27 cellular contexts compared by ENCODE assay signal in genomic region chr2:2935445-2936149, GRCh38.
DNase-seq lines count a peak whose midpoint lies in the region; ATAC-seq, FAIRE-seq and TF ChIP-seq lines count a peak whose summit lies in the region.
"Had no signal": no experiment of that assay in that cellular context is flagged by ENCODE, and none has a peak within 500 bp of the region (broad histone marks: within the 10 kb centered on the region; RNA-seq: fewer than 3 reads in every experiment).

No MANE protein-coding gene starts in this region.

- no peaks in the 10 kb centered on the region for H3K79me2 ChIP-seq in K562 (ENCODE audit: control insufficient read depth, insufficient read depth, low read length)

- H3K9ac ChIP-seq in K562 (ENCODE audit: insufficient read depth in 1 of 2, low read depth in 2 of 2, low read length in 2 of 2) (no peak overlapping the region), kidney (ENCODE audit: low read length in 2 of 2) (no peak overlapping the region)
- H3K9ac ChIP-seq: BLaER1 had no signal

- no peak overlapping the region for H3K4me2 ChIP-seq in K562 (ENCODE audit: insufficient read depth, low read length)
- H3K4me2 ChIP-seq: BLaER1 had no signal

- CTCF ChIA-PET in GM10248 (lab: Yijun Ruan, JAX) = no interaction called here
- CTCF ChIA-PET in K562 (lab: Yijun Ruan, JAX; ENCODE audit: low intra/inter-chr PET ratio) = no interaction called here

- H3K27ac ChIP-seq in K562 (ENCODE audit: extremely low read depth, low read depth, low read length) (no peak overlapping the region), esophagus muscularis mucosa (replicated peaks in 1 of 4) (no peak overlapping the region), kidney (ENCODE audit: low read depth in 2 of 2, low read length in 2 of 2) (no peak overlapping the region), dorsolateral prefrontal cortex (no peak overlapping the region)
- H3K27ac ChIP-seq: BLaER1 had no signal

- peaks cover 3% of the 10 kb centered on the region for H3K9me1 ChIP-seq in K562 (ENCODE audit: control insufficient read depth, insufficient read depth, low read length)

- in situ Hi-C loops in K562 (cut with MboI) = no loop called here

- TF ChIP-seq RAD21 in K562 (CRISPR knock-in tag; conservative IDR thresholded peaks at IDR 0.05 in 1 of 2, IDR thresholded peaks at IDR 0.05 in 1 of 2) = no peak

- H2AFZ ChIP-seq in K562 (ENCODE audit: low read depth, low read length) = no peak overlapping the region

- H3K4me3 ChIP-seq in K562 (no peak overlapping the region), esophagus muscularis mucosa (no peak overlapping the region), kidney (ENCODE audit: low read length in 2 of 2) (no peak overlapping the region), dorsolateral prefrontal cortex (no peak overlapping the region)
- H3K4me3 ChIP-seq: BLaER1, GM12878 had no signal

- WGBS in K562 (ENCODE audit: insufficient coverage, low coverage, missing lambda C conversion rate) = 1% methylated on average over 26 of the region's 26 CpGs
- 88% methylated on average over 24 of the region's 26 CpGs for WGBS in esophagus muscularis mucosa

- POLR2A ChIA-PET in GM10248 (lab: Yijun Ruan, JAX) = no interaction called here
- POLR2A ChIA-PET in K562 (lab: Yijun Ruan, JAX) = no interaction called here

- no TSS peak for BruUV-seq in K562 (replicated peaks; lab: Mats Ljungman, UMichigan)

- TF ChIP-seq CTCF in GM10248 (IDR thresholded peaks at IDR 0.05; ENCODE audit: control extremely low read depth, extremely low read depth, low read depth, missing control alignments) (no peak), K562 (IDR thresholded peaks at IDR 0.05 in 2 of 3, conservative IDR thresholded peaks at IDR 0.05 in 1 of 3; ENCODE audit: insufficient read depth in 2 of 3, low read depth in 1 of 3, low read length in 3 of 3) (no peak), esophagus muscularis mucosa (IDR thresholded peaks at IDR 0.05) (no peak), kidney (IDR thresholded peaks at IDR 0.05; ENCODE audit: borderline replicate concordance, extremely low read depth, insufficient read depth) (no peak), dorsolateral prefrontal cortex (IDR thresholded peaks at IDR 0.05 in 54 of 56, conservative IDR thresholded peaks at IDR 0.05 in 2 of 56; ENCODE audit: low read depth in 1 of 56, partially characterized antibody in 56 of 56) (no peak)

- FAIRE-seq in K562 (lab: Jason Lieb, UNC) (no peak), kidney (lab: Jason Lieb, UNC) (no peak)
- FAIRE-seq: A204.1, G401.6, GM12878, GM12892, GM18507 had no signal

- peaks cover 3% of the 10 kb centered on the region; the same call in 1 of the 2 replicates for H4K20me1 ChIP-seq in K562 (replicated peaks; ENCODE audit: control insufficient read depth, insufficient read depth, low read length)
- H4K20me1 ChIP-seq: BLaER1 had no signal

- intact Hi-C loops in K562 (cut with micrococcal nuclease) = no loop called here
- intact Hi-C loops in esophagus muscularis mucosa (cut with DNase I) = no loop called here
- intact Hi-C loops in kidney (cut with DNase I) = no loop called here
- intact Hi-C loops in dorsolateral prefrontal cortex (cut with DNase I) = no loop called here

- peaks cover 7 to 75% of the 10 kb centered on the region in 2 experiments; a peak in 4 of 5 replicates for H3K27me3 ChIP-seq in K562 (ENCODE audit: control insufficient read depth in 2 of 2, insufficient read depth in 2 of 2, low read length in 2 of 2)
- peaks cover 0 to 30% (median 0%) of the 10 kb centered on the region in 4 donors for H3K27me3 ChIP-seq in esophagus muscularis mucosa
- no peaks in the 10 kb centered on the region for H3K27me3 ChIP-seq in dorsolateral prefrontal cortex
- H3K27me3 ChIP-seq: BE2C, BLaER1 had no signal

- H3K4me1 ChIP-seq in K562 (replicated peaks in 1 of 2; ENCODE audit: control insufficient read depth in 2 of 2, insufficient read depth in 2 of 2, low read length in 2 of 2) (no peaks in the 10 kb centered on the region), esophagus muscularis mucosa (no peaks in the 10 kb centered on the region), kidney (ENCODE audit: control insufficient read depth in 1 of 2, insufficient read depth in 1 of 2, low read depth in 1 of 2, low read length in 2 of 2) (no peaks in the 10 kb centered on the region)

- TF ChIP-seq EP300 in K562 (IDR thresholded peaks at IDR 0.05; ENCODE audit: low read length) = no peak
- no peak for TF ChIP-seq EP300 in esophagus muscularis mucosa (IDR thresholded peaks at IDR 0.05)

- ATAC-seq in K562 = peak; percentile 53
- ATAC-seq: GM12878 had no signal

- DNase-seq in GM10248 (ENCODE audit: extremely low spot score) = peak; percentile 6
- DNase-seq in K562 (ENCODE audit: extremely low read depth in 1 of 4, low spot score in 3 of 4) = no peak
- DNase-seq in esophagus muscularis mucosa (ENCODE audit: extremely low spot score) = peak; percentile 57
- DNase-seq in kidney = peak; percentile 51
- DNase-seq in NK-92 (lab: John Stamatoyannopoulos, UW; ENCODE audit: unreplicated experiment) = no peak
- no peak for DNase-seq in dorsolateral prefrontal cortex
- DNase-seq in T-helper 2 cell = no peak
- no peak for DNase-seq in DMS53 treated with DMSO at 0.1 percent for 48 hours (lab: John Stamatoyannopoulos, UW; ENCODE audit: unreplicated experiment)
- DNase-seq: 8988T; ACHN; BE2C; C1 segment of cervical spinal cord; CD4-positive, alpha-beta memory T cell; CD4-positive, CD25-positive, alpha-beta regulatory T cell; CD8-positive, alpha-beta memory T cell; COR-L47; DMS 273 treated with DMSO at 0.1 percent for 48 hours; DMS153; DMS53; DMS79 treated with DMSO at 0.1 percent for 48 hours; GF-D8 had no signal

- H3K9me3 ChIP-seq in K562 (replicated peaks; ENCODE audit: control insufficient read depth, insufficient read depth, low read depth, low read length) = no peaks in the 10 kb centered on the region
- H3K9me3 ChIP-seq in esophagus muscularis mucosa = peaks cover 0 to 5% (median under 1%) of the 10 kb centered on the region in 4 donors
- H3K9me3 ChIP-seq in kidney (ENCODE audit: control insufficient read depth in 1 of 2, low read length in 2 of 2) = peaks cover 0 to 1% of the 10 kb centered on the region in 2 donors
- H3K9me3 ChIP-seq: BE2C had no signal

- no peaks in the 10 kb centered on the region for H3K36me3 ChIP-seq in K562 (ENCODE audit: control insufficient read depth, insufficient read depth, low read length)
- no peaks in the 10 kb centered on the region for H3K36me3 ChIP-seq in esophagus muscularis mucosa
- H3K36me3 ChIP-seq in kidney (ENCODE audit: control insufficient read depth in 1 of 2, insufficient read depth in 2 of 2, low read length in 2 of 2) = no peaks in the 10 kb centered on the region
- H3K36me3 ChIP-seq: BE2C, BLaER1 had no signal

- no peak for TF ChIP-seq POLR2A in K562 (conservative IDR thresholded peaks at IDR 0.05)
- no peak for TF ChIP-seq POLR2A in esophagus muscularis mucosa (IDR thresholded peaks at IDR 0.05; ENCODE audit: low read depth)

TF ChIP-seq in K562, 482 proteins besides CTCF, POLR2A, EP300 and RAD21:
- TF ChIP-seq MYNN (IDR thresholded peaks at IDR 0.05) (no peak), MYNN (CRISPR knock-in tag; IDR thresholded peaks at IDR 0.05) (no peak), DEAF1 (CRISPR knock-in tag; IDR thresholded peaks at IDR 0.05) (no peak)

Comparison
In these comparisons a context has a peak if more than half of its experiments do, and no peak if none do; other contexts are left out.
1. DNase-seq: peak in GM10248 (single experiment), esophagus muscularis mucosa (single experiment) and kidney (single experiment); none in K562 (0 of 4), NK-92 (single experiment), dorsolateral prefrontal cortex (0 of 10), T-helper 2 cell (0 of 5) and DMS53 treated with DMSO at 0.1 percent for 48 hours (single experiment).